ENCODE assay signal across 10 cellular contexts in the genomic region with DNA sequence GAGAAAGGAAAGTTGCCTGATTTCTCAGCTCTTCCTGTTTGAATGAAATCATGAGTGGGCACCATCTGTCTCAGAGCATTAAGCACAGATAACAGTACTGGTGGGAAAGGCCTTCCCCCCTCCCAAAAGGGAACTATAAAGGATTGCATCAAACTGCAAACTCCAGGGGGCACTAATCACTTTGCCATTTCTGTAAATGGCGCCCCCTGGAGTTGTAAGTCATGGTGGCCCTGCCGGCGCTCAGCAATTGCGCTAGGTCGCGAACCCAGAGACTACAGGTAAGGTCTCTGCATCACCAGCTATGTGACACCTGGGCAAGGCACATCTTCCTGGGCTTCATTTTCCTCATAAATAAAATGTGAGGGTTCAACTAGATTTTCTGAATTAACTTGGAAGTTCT. TPM values are rescaled to one million over a fixed set of nuclear protein-coding genes. Genes with fewer than 3 reads are reported as not detected.
A peak's percentile ranks its signal among the peaks of the same experiment; 100 is the strongest.
DNase-seq lines count a peak whose midpoint lies in the region; ATAC-seq and TF ChIP-seq lines count a peak whose summit lies in the region.
"Had no signal": no experiment of that assay in that cellular context is flagged by ENCODE, and none has a peak within 500 bp of the region (broad histone marks: within the 10 kb centered on the region; RNA-seq: fewer than 3 reads in every experiment).

No MANE protein-coding gene starts in this region.

- CTCF ChIA-PET in AG04450 (lab: Charles Lee) (interaction anchor here (0.8 to 1.9 kb wide), 3 partner anchors 9 to 255 kb away, joined by 3 to 8 read pairs (median 5); no protein-coding TSS in a partner anchor), RWPE1 (lab: Yijun Ruan, JAX) (interaction anchor here (1.1 kb wide), 1 partner anchor 9 kb away, joined by 6 read pairs; no protein-coding TSS in a partner anchor)

- H3K4me3 ChIP-seq in AG04450 (ENCODE audit: low read depth, low read length) = no peak overlapping the region
- no peak overlapping the region for H3K4me3 ChIP-seq in GM12865 (ENCODE audit: low read depth, low read length)
- no peak overlapping the region for H3K4me3 ChIP-seq in fibroblast of pulmonary artery (replicated peaks; ENCODE audit: low read depth, low read length)

- H3K9me3 ChIP-seq in AG04450 (ENCODE audit: control insufficient read depth, insufficient read depth, low read length) = no peaks in the 10 kb centered on the region

- POLR2A ChIA-PET in AG04450 (lab: Yijun Ruan, JAX) (no interaction called here), RWPE1 (lab: Yijun Ruan, JAX; ENCODE audit: low non-redundant PET) (no interaction called here)

- no peak for TF ChIP-seq POLR2A in GM18505 (IDR thresholded peaks at IDR 0.05; ENCODE audit: borderline replicate concordance, extremely low read depth, insufficient read depth, insufficient read length)

- TF ChIP-seq CTCF in AG04450 (IDR thresholded peaks at IDR 0.05; ENCODE audit: low read depth, low read length) (peak; percentile 36), GM12865 (IDR thresholded peaks at IDR 0.05; ENCODE audit: insufficient read depth, low read depth, low read length, missing control alignments) (peak; percentile 28), RWPE1 (conservative IDR thresholded peaks at IDR 0.05; ENCODE audit: low read depth) (no peak; the same call in 1 of the 2 replicates), fibroblast of pulmonary artery (IDR thresholded peaks at IDR 0.05; ENCODE audit: low read length, missing control alignments) (peak; percentile 13)

- DNase-seq in AG04450 (ENCODE audit: low read depth, low spot score) (no peak), GM12865 (ENCODE audit: low read depth) (peak; percentile 25), RWPE1 (ENCODE audit: low spot score) (no peak), fibroblast of pulmonary artery (ENCODE audit: low read depth) (no peak), anterior cingulate cortex (lab: John Stamatoyannopoulos, UW) (no peak)
- DNase-seq: EL, posterior cingulate gyrus had no signal

- H3K27me3 ChIP-seq in AG04450 (ENCODE audit: control insufficient read depth, insufficient read depth, low read length) = no peaks in the 10 kb centered on the region

- no peak overlapping the region for H3K27ac ChIP-seq in AG04450 (ENCODE audit: low read depth, low read length)
- H3K27ac ChIP-seq in RWPE1 = peak overlapping the region; percentile 33; the same call in 1 of the 2 replicates

- ATAC-seq in GM18867 (IDR thresholded peaks at IDR 0.05; ENCODE audit: unreplicated experiment) (no peak), GM18505 (IDR thresholded peaks at IDR 0.05; ENCODE audit: unreplicated experiment) (no peak), HG02852 (IDR thresholded peaks at IDR 0.05; ENCODE audit: unreplicated experiment) (no peak)

RNA-seq across cellular contexts. Expression of gene LRRC4, which starts 11.1 kb away (rescaled TPM):
- polyA plus RNA-seq in AG04450 (2011; rRNA removed) = 0.35 and 0.72 TPM in 2 replicates
- 0.91 and 1.4 TPM in 2 replicates for polyA minus RNA-seq in AG04450 (2011; rRNA and poly(A)+ RNA removed)
